Comparison of ENCODE assay signal across 16 cellular contexts in genomic region chr15:77035584-77035983, GRCh38. TPM values are rescaled to one million over a fixed set of nuclear protein-coding genes. Genes with fewer than 3 reads are reported as not detected.
A peak's percentile ranks its signal among the peaks of the same experiment; 100 is the strongest.
DNase-seq lines count a peak whose midpoint lies in the region; ATAC-seq and TF ChIP-seq lines count a peak whose summit lies in the region.
"Had no signal": no experiment of that assay in that cellular context is flagged by ENCODE, and none has a peak within 500 bp of the region (broad histone marks: within the 10 kb centered on the region; RNA-seq: fewer than 3 reads in every experiment).

No MANE protein-coding gene starts in this region.

- H3K4me1 Mint-ChIP-seq in MCF 10A (ENCODE audit: insufficient read depth, unreplicated experiment): no peaks in the 10 kb centered on the region

- H4K20me1 ChIP-seq in mammary epithelial cell (ENCODE audit: insufficient read depth, low read length): no peaks in the 10 kb centered on the region

- H3K36me3 ChIP-seq in mammary epithelial cell (ENCODE audit: insufficient read depth, low read length) (no peaks in the 10 kb centered on the region), subcutaneous abdominal adipose tissue (ENCODE audit: control insufficient read depth in 5 of 5, insufficient read depth in 5 of 5, low read length in 5 of 5) (peaks cover 0 to 40% (median 17%) of the 10 kb centered on the region in 5 donors)
- H3K36me3 ChIP-seq: breast epithelium had no signal

- H3K4me3 ChIP-seq in mammary epithelial cell (replicated peaks in 1 of 3; ENCODE audit: insufficient read depth in 1 of 3, low read depth in 2 of 3, low read length in 3 of 3) (no peak overlapping the region), subcutaneous abdominal adipose tissue (ENCODE audit: low read depth in 1 of 5, low read length in 5 of 5) (no peak overlapping the region)
- H3K4me3 ChIP-seq: breast epithelium had no signal

- no peaks in the 10 kb centered on the region for H3K9me3 ChIP-seq in mammary epithelial cell (replicated peaks; ENCODE audit: insufficient read depth, low read length)
- no peaks in the 10 kb centered on the region for H3K9me3 ChIP-seq in subcutaneous abdominal adipose tissue (ENCODE audit: control insufficient read depth in 5 of 5, low read length in 5 of 5)
- H3K9me3 ChIP-seq: breast epithelium had no signal

- H3K27ac ChIP-seq in mammary epithelial cell (ENCODE audit: insufficient read depth, low read depth, low read length) (no peak overlapping the region), RWPE1 (peak overlapping the region; percentile 53), subcutaneous abdominal adipose tissue (ENCODE audit: low read depth, low read length) (peak overlapping the region; percentile 41)
- H3K27ac ChIP-seq: breast epithelium, KMS-11 had no signal

- ATAC-seq in left lobe of liver (peak; percentile 3), GM18873 (IDR thresholded peaks at IDR 0.05; ENCODE audit: low FRiP score, unreplicated experiment) (no peak), HG02610 (IDR thresholded peaks at IDR 0.05; ENCODE audit: unreplicated experiment) (no peak)

- in situ Hi-C loops in mammary epithelial cell (cut with MboI; ENCODE audit: low sequenced_read_pairs in 2 of 2): no loop called here

- no peaks in the 10 kb centered on the region for H3K27me3 Mint-ChIP-seq in MCF 10A (ENCODE audit: insufficient read depth, unreplicated experiment)
- H3K27me3 Mint-ChIP-seq: effector memory CD8-positive, alpha-beta T cell had no signal

- H3K27me3 ChIP-seq in mammary epithelial cell (ENCODE audit: insufficient read depth, low read length) (no peaks in the 10 kb centered on the region), subcutaneous abdominal adipose tissue (ENCODE audit: control insufficient read depth in 5 of 5, insufficient read depth in 4 of 5, low read length in 5 of 5) (no peaks in the 10 kb centered on the region)
- H3K27me3 ChIP-seq: breast epithelium had no signal

- H3K4me1 ChIP-seq in mammary epithelial cell (ENCODE audit: insufficient read depth, low read length): no peaks in the 10 kb centered on the region
- H3K4me1 ChIP-seq in subcutaneous abdominal adipose tissue (ENCODE audit: control insufficient read depth in 5 of 5, insufficient read depth in 5 of 5, low read length in 5 of 5): peaks cover 0 to 41% (median 33%) of the 10 kb centered on the region in 5 donors
- H3K4me1 ChIP-seq: breast epithelium had no signal

- H3K4me3 Mint-ChIP-seq in MCF 10A (ENCODE audit: unreplicated experiment): no peak overlapping the region
- H3K4me3 Mint-ChIP-seq: effector memory CD8-positive, alpha-beta T cell had no signal

- 100% methylated on average over 8 of the region's 9 CpGs for WGBS in mammary epithelial cell (ENCODE audit: low coverage, missing lambda C conversion rate)

- intact Hi-C loops in MCF 10A (cut with micrococcal nuclease): no loop called here
- intact Hi-C loops in mammary epithelial cell (cut with micrococcal nuclease): no loop called here

- peak overlapping the region; percentile 25 for H3K27ac Mint-ChIP-seq in MCF 10A (ENCODE audit: low read depth, unreplicated experiment)

- no peaks in the 10 kb centered on the region for H3K36me3 Mint-ChIP-seq in MCF 10A (ENCODE audit: insufficient read depth, unreplicated experiment)

- POLR2A ChIA-PET in MCF 10A (lab: Yijun Ruan, JAX): interaction anchor here (0.8 to 1.2 kb wide), 2 partner anchors 23 to 25 kb away, joined by 3 read pairs; no protein-coding TSS in a partner anchor
- POLR2A ChIA-PET in RWPE1 (lab: Yijun Ruan, JAX; ENCODE audit: low non-redundant PET): no interaction called here

- no peak overlapping the region for H2AFZ ChIP-seq in mammary epithelial cell (ENCODE audit: low read depth, low read length)

- no peaks in the 10 kb centered on the region for H3K9me3 Mint-ChIP-seq in MCF 10A (ENCODE audit: unreplicated experiment)

- H3K79me2 ChIP-seq in mammary epithelial cell (ENCODE audit: insufficient read depth, low read length): no peaks in the 10 kb centered on the region

- no peak for TF ChIP-seq CTCF in MCF 10A (IDR thresholded peaks at IDR 0.05; ENCODE audit: unreplicated experiment)
- no peak for TF ChIP-seq CTCF in mammary epithelial cell (conservative IDR thresholded peaks at IDR 0.05 in 1 of 2, IDR thresholded peaks at IDR 0.05 in 1 of 2; ENCODE audit: extremely low read depth in 1 of 2, insufficient read depth in 1 of 2, low read depth in 1 of 2, low read length in 2 of 2)
- no peak for TF ChIP-seq CTCF in RWPE1 (conservative IDR thresholded peaks at IDR 0.05; ENCODE audit: low read depth)

- CTCF ChIA-PET in MCF 10A (lab: Yijun Ruan, JAX): interaction anchor here (0.6 to 3.4 kb wide), 6 partner anchors 11 to 460 kb away, joined by 3 to 18 read pairs (median 6); no protein-coding TSS in a partner anchor
- CTCF ChIA-PET in mammary epithelial cell (lab: Charles Lee; ENCODE audit: low non-redundant PET): interaction anchor here (1.0 kb wide), 1 partner anchor 508 kb away, joined by 4 read pairs; no protein-coding TSS in a partner anchor
- CTCF ChIA-PET in RWPE1 (lab: Yijun Ruan, JAX): interaction anchor here (0.5 to 1.6 kb wide), 6 partner anchors 9 to 1205 kb away, joined by 3 to 6 read pairs (median 3); no protein-coding TSS in a partner anchor

- DNase-seq in MCF 10A (ENCODE audit: unreplicated experiment): no peak
- no peak for DNase-seq in mammary epithelial cell
- DNase-seq in RWPE1 (ENCODE audit: low spot score): no peak
- DNase-seq in left lobe of liver (ENCODE audit: low spot score): peak; percentile 44
- no peak for DNase-seq in SHP77 (lab: John Stamatoyannopoulos, UW)
- DNase-seq: GF-D8, GOT3, NCI-H2171, NCI-H774, SW 1271 had no signal

- dilution Hi-C loops in mammary epithelial cell (cut with HindIII; ENCODE audit: low sequenced_read_pairs): no loop called here

- BruUV-seq in MCF 10A (replicated peaks; lab: Mats Ljungman, UMichigan): no TSS peak
- BruUV-seq in mammary epithelial cell (replicated peaks; lab: Mats Ljungman, UMichigan): no TSS peak

- H3K9ac ChIP-seq in mammary epithelial cell (ENCODE audit: insufficient read depth, low read length) (no peak overlapping the region), subcutaneous abdominal adipose tissue (ENCODE audit: low read length in 5 of 5) (peak overlapping the region in 1 of 5 donors; percentile 34)
- H3K9ac ChIP-seq: KMS-11 had no signal

- no peak overlapping the region for H3K4me2 ChIP-seq in mammary epithelial cell (ENCODE audit: insufficient read depth, low read depth, low read length)
- H3K4me2 ChIP-seq: KMS-11 had no signal

RNA-seq across cellular contexts. Expression of gene TSPAN3, which starts 35.3 kb away (rescaled TPM):
- total RNA-seq in MCF 10A (2022): 96.6 and 96.8 TPM in 2 replicates
- total RNA-seq in mammary epithelial cell: 100 to 1,000 TPM in 1 of 2 donors, 10 to 100 TPM in 1; 80.0 to 100 TPM
- 148 TPM for polyA plus RNA-seq in mammary epithelial cell
- 227 TPM for polyA minus RNA-seq in mammary epithelial cell
- 75.2 TPM for total RNA-seq in left lobe of liver

RNA-seq across cellular contexts. Expression of gene PSTPIP1, which starts 40.7 kb away (rescaled TPM):
- 1.2 TPM in 2 replicates for total RNA-seq in MCF 10A (2022)
- total RNA-seq in mammary epithelial cell: 1 to 10 TPM in 1 of 2 donors, under 1 TPM in 1; 0.67 to 3.5 TPM
- 2.1 TPM for polyA plus RNA-seq in mammary epithelial cell
- polyA minus RNA-seq in mammary epithelial cell: 3.3 TPM
- 1.5 TPM for total RNA-seq in left lobe of liver
